ENCODE assay signal across 19 cellular contexts in genomic region chr10:61052469-61053205, GRCh38.
DNase-seq lines count a peak whose midpoint lies in the region; FAIRE-seq and TF ChIP-seq lines count a peak whose summit lies in the region.
"Had no signal": no experiment of that assay in that cellular context is flagged by ENCODE, and none has a peak within 500 bp of the region (broad histone marks: within the 10 kb centered on the region; RNA-seq: fewer than 3 reads in every experiment).

No MANE protein-coding gene starts in this region.

- H2BK120ac ChIP-seq in H9 (ENCODE audit: low read depth, low read length, poor library complexity, severe bottlenecking) = no peak overlapping the region

- no peak overlapping the region for H2BK15ac ChIP-seq in H9 (ENCODE audit: low read depth, low read length)

- H3K23ac ChIP-seq in H9 (ENCODE audit: insufficient read length, low read depth, low read length) = peak overlapping the region; percentile 38

- no peaks in the 10 kb centered on the region for H3K79me1 ChIP-seq in H9 (ENCODE audit: insufficient read depth, low read depth, low read length, poor library complexity, severe bottlenecking)

- no peaks in the 10 kb centered on the region for H3K36me3 Mint-ChIP-seq in H9 (ENCODE audit: insufficient read depth in 1 of 3, low read depth in 3 of 3)
- no peaks in the 10 kb centered on the region for H3K36me3 Mint-ChIP-seq in activated naive CD8-positive, alpha-beta T cell treated with anti-CD3 and anti-CD28 coated beads for 36 hours
- no peaks in the 10 kb centered on the region for H3K36me3 Mint-ChIP-seq in activated T-helper 1 cell treated with anti-CD3 and anti-CD28 coated beads, Interleukin-12 subunit alpha, Interleukin-12 subunit beta, Interleukin-2, Interleukin-4 antibody, amounts not matched to agents 30 ng/mL and 10 ng/mL and 1 ng/mL, durations not matched to agents 14 hours and 24 hours and 36 hours (ENCODE audit: low read depth)
- H3K36me3 Mint-ChIP-seq: CD4-positive, alpha-beta memory T cell had no signal

- H3K36me3 ChIP-seq in iPS DF 6.9 (ENCODE audit: control insufficient read depth, insufficient read depth, low read length) = no peaks in the 10 kb centered on the region
- H3K36me3 ChIP-seq in right atrium auricular region = no peaks in the 10 kb centered on the region
- H3K36me3 ChIP-seq: BLaER1 had no signal

- H3K9me3 Mint-ChIP-seq in H9 = no peaks in the 10 kb centered on the region; a peak in 1 of 5 replicates
- H3K9me3 Mint-ChIP-seq in activated naive CD8-positive, alpha-beta T cell treated with anti-CD3 and anti-CD28 coated beads for 36 hours = no peaks in the 10 kb centered on the region
- H3K9me3 Mint-ChIP-seq in activated T-helper 1 cell treated with anti-CD3 and anti-CD28 coated beads, Interleukin-12 subunit alpha, Interleukin-12 subunit beta, Interleukin-2, Interleukin-4 antibody, amounts not matched to agents 30 ng/mL and 10 ng/mL and 1 ng/mL, durations not matched to agents 14 hours and 24 hours and 36 hours = no peaks in the 10 kb centered on the region
- H3K9me3 Mint-ChIP-seq: CD4-positive, alpha-beta memory T cell had no signal

- no peak overlapping the region for H2BK20ac ChIP-seq in H9 (ENCODE audit: low read depth, low read length, poor library complexity, severe bottlenecking)

- peak overlapping the region in 1 of 3 experiments; percentile 68; a peak in 3 of 7 replicates for H3K27ac Mint-ChIP-seq in H9
- no peak overlapping the region for H3K27ac Mint-ChIP-seq in activated naive CD8-positive, alpha-beta T cell treated with anti-CD3 and anti-CD28 coated beads for 36 hours
- H3K27ac Mint-ChIP-seq in activated T-helper 1 cell treated with anti-CD3 and anti-CD28 coated beads, Interleukin-12 subunit alpha, Interleukin-12 subunit beta, Interleukin-2, Interleukin-4 antibody, amounts not matched to agents 30 ng/mL and 10 ng/mL and 1 ng/mL, durations not matched to agents 14 hours and 24 hours and 36 hours = no peak overlapping the region
- H3K27ac Mint-ChIP-seq: CD4-positive, alpha-beta memory T cell had no signal

- H3K4me3 ChIP-seq in iPS DF 6.9 (ENCODE audit: low read length) (no peak overlapping the region), right atrium auricular region (no peak overlapping the region)
- H3K4me3 ChIP-seq: BLaER1, GM23248, K562 had no signal

- DNase-seq in H9 (peak; percentile 31), astrocyte of the hippocampus (ENCODE audit: low read depth, low spot score) (peak; percentile 7), iPS DF 6.9 (ENCODE audit: low read depth, low spot score) (peak; percentile 13), urothelium cell line (ENCODE audit: low spot score) (no peak), right atrium auricular region (ENCODE audit: low spot score) (no peak)
- no peak for DNase-seq in activated naive CD8-positive, alpha-beta T cell treated with anti-CD3 and anti-CD28 coated beads for 36 hours
- DNase-seq in activated T-helper 1 cell treated with anti-CD3 and anti-CD28 coated beads, Interleukin-12 subunit alpha, Interleukin-12 subunit beta, Interleukin-2, Interleukin-4 antibody, amounts not matched to agents 30 ng/mL and 10 ng/mL and 1 ng/mL, durations not matched to agents 14 hours and 24 hours and 36 hours (ENCODE audit: low spot score) = no peak
- DNase-seq: CD4-positive, alpha-beta memory T cell; DMS153; GM23248; NCI-H1105; NCI-H2081; NCI-H748 treated with DMSO at 0.1 percent for 48 hours; RPMI8226; SHP77 treated with DMSO at 0.1 percent for 48 hours had no signal

- no peak overlapping the region for H4K5ac ChIP-seq in H9 (ENCODE audit: insufficient read length, low read depth, low read length)

- TF ChIP-seq CTCF in H9 (conservative IDR thresholded peaks at IDR 0.05) = no peak
- no peak for TF ChIP-seq CTCF in right atrium auricular region (IDR thresholded peaks at IDR 0.05)

- no peak overlapping the region for H2AK5ac ChIP-seq in H9 (ENCODE audit: insufficient read length, low read length)

- intact Hi-C loops in activated T-helper 1 cell treated with anti-CD3 and anti-CD28 coated beads, Interleukin-12 subunit alpha, Interleukin-12 subunit beta, Interleukin-2, Interleukin-4 antibody, amounts not matched to agents 30 ng/mL and 10 ng/mL and 1 ng/mL, durations not matched to agents 14 hours and 24 hours and 36 hours (cut with micrococcal nuclease) = no loop called here

- H3K27ac ChIP-seq in H9 (ENCODE audit: insufficient read length, low read depth, low read length) = no peak overlapping the region
- no peak overlapping the region for H3K27ac ChIP-seq in iPS DF 6.9 (ENCODE audit: low read length)
- no peak overlapping the region for H3K27ac ChIP-seq in right atrium auricular region
- H3K27ac ChIP-seq: BLaER1, GM23248 had no signal

- H3K4me2 ChIP-seq in H9 (ENCODE audit: insufficient read depth, insufficient read length, low read length) = no peak overlapping the region
- H3K4me2 ChIP-seq: BLaER1 had no signal

- H2BK12ac ChIP-seq in H9 (ENCODE audit: insufficient read length, low read depth, low read length) = peak overlapping the region; percentile 55

- H3K4ac ChIP-seq in H9 (ENCODE audit: low read depth, low read length) = no peak overlapping the region

- H3K27me3 ChIP-seq in H9 (ENCODE audit: insufficient read depth, low read length) (no peaks in the 10 kb centered on the region), iPS DF 6.9 (ENCODE audit: control insufficient read depth, insufficient read depth, low read length) (no peaks in the 10 kb centered on the region), right atrium auricular region (no peaks in the 10 kb centered on the region)
- H3K27me3 ChIP-seq: BLaER1 had no signal

- H4K8ac ChIP-seq in H9 (replicated peaks; ENCODE audit: insufficient read length, low read depth, low read length) = no peak overlapping the region

- peaks cover 13 to 18% of the 10 kb centered on the region in 2 experiments for H3K4me1 Mint-ChIP-seq in H9
- no peaks in the 10 kb centered on the region for H3K4me1 Mint-ChIP-seq in activated naive CD8-positive, alpha-beta T cell treated with anti-CD3 and anti-CD28 coated beads for 36 hours
- H3K4me1 Mint-ChIP-seq in activated T-helper 1 cell treated with anti-CD3 and anti-CD28 coated beads, Interleukin-12 subunit alpha, Interleukin-12 subunit beta, Interleukin-2, Interleukin-4 antibody, amounts not matched to agents 30 ng/mL and 10 ng/mL and 1 ng/mL, durations not matched to agents 14 hours and 24 hours and 36 hours (ENCODE audit: low read depth) = no peaks in the 10 kb centered on the region
- H3K4me1 Mint-ChIP-seq: CD4-positive, alpha-beta memory T cell had no signal

- no peaks in the 10 kb centered on the region for H3K79me2 ChIP-seq in H9 (ENCODE audit: insufficient read depth, low read length)

- no CpG with 5 or more reads among the region's 2 CpGs for WGBS in H9 (ENCODE audit: extremely low coverage, insufficient read length, low lambda C conversion rate)
- WGBS in iPS DF 6.9 (ENCODE audit: insufficient coverage, insufficient read length) = no CpG with 5 or more reads among the region's 2 CpGs

- H3K23me2 ChIP-seq in H9 (ENCODE audit: insufficient read length, low read depth, low read length, poor library complexity, severe bottlenecking) = no peaks in the 10 kb centered on the region

- peak overlapping the region; percentile 40 for H3K18ac ChIP-seq in H9 (ENCODE audit: insufficient read length, low read depth, low read length)

- H2AFZ ChIP-seq in H9 (ENCODE audit: low read length) = no peak overlapping the region
- H2AFZ ChIP-seq: GM23248 had no signal

- no peaks in the 10 kb centered on the region for H3K27me3 Mint-ChIP-seq in H9 (ENCODE audit: low read depth)
- no peaks in the 10 kb centered on the region for H3K27me3 Mint-ChIP-seq in activated naive CD8-positive, alpha-beta T cell treated with anti-CD3 and anti-CD28 coated beads for 36 hours
- no peaks in the 10 kb centered on the region for H3K27me3 Mint-ChIP-seq in activated T-helper 1 cell treated with anti-CD3 and anti-CD28 coated beads, Interleukin-12 subunit alpha, Interleukin-12 subunit beta, Interleukin-2, Interleukin-4 antibody, amounts not matched to agents 30 ng/mL and 10 ng/mL and 1 ng/mL, durations not matched to agents 14 hours and 24 hours and 36 hours (ENCODE audit: insufficient read depth)

- H3K9me3 ChIP-seq in H9 (ENCODE audit: control insufficient read depth, low read depth, low read length) (no peaks in the 10 kb centered on the region), iPS DF 6.9 (ENCODE audit: control insufficient read depth, insufficient read depth, low read length) (no peaks in the 10 kb centered on the region), right atrium auricular region (no peaks in the 10 kb centered on the region)
- H3K9me3 ChIP-seq: BLaER1 had no signal

- H3K4me3 Mint-ChIP-seq in H9 = no peak overlapping the region
- H3K4me3 Mint-ChIP-seq in activated naive CD8-positive, alpha-beta T cell treated with anti-CD3 and anti-CD28 coated beads for 36 hours = no peak overlapping the region
- no peak overlapping the region for H3K4me3 Mint-ChIP-seq in activated T-helper 1 cell treated with anti-CD3 and anti-CD28 coated beads, Interleukin-12 subunit alpha, Interleukin-12 subunit beta, Interleukin-2, Interleukin-4 antibody, amounts not matched to agents 30 ng/mL and 10 ng/mL and 1 ng/mL, durations not matched to agents 14 hours and 24 hours and 36 hours
- H3K4me3 Mint-ChIP-seq: CD4-positive, alpha-beta memory T cell had no signal

- H3K56ac ChIP-seq in H9 (ENCODE audit: insufficient read length, low read depth, low read length) = no peak overlapping the region

- H3T11ph ChIP-seq in H9 (ENCODE audit: low read length) = no peak overlapping the region

- FAIRE-seq in urothelium cell line (lab: Jason Lieb, UNC) = peak; percentile 63
- FAIRE-seq: GM12892, GM18507, K562 had no signal

- no peak overlapping the region for H4K91ac ChIP-seq in H9 (ENCODE audit: insufficient read length, low read depth, low read length)

- no peak overlapping the region for H2BK5ac ChIP-seq in H9 (ENCODE audit: insufficient read length, low read length)

- H4K20me1 ChIP-seq in H9 (ENCODE audit: control insufficient read depth, insufficient read depth, insufficient read length) = no peaks in the 10 kb centered on the region
- H4K20me1 ChIP-seq: BLaER1 had no signal

- H3K14ac ChIP-seq in H9 (ENCODE audit: insufficient read depth, low read length) = no peak overlapping the region

- H3K4me1 ChIP-seq in H9 (ENCODE audit: insufficient read depth, low read length) (peaks cover 9% of the 10 kb centered on the region; the same call in 1 of the 2 replicates), iPS DF 6.9 (ENCODE audit: control insufficient read depth, insufficient read depth, low read length) (no peaks in the 10 kb centered on the region; the same call in 1 of the 2 replicates), right atrium auricular region (no peaks in the 10 kb centered on the region)
- H3K4me1 ChIP-seq: BLaER1 had no signal

- no peak overlapping the region for H3K9ac ChIP-seq in H9 (ENCODE audit: extremely low read depth, insufficient read length, low read length)
- H3K9ac ChIP-seq: BLaER1, GM23248 had no signal

Comparison
In these comparisons a context has a peak if more than half of its experiments do, and no peak if none do; other contexts are left out.
1. DNase-seq: peak in H9 (single experiment), astrocyte of the hippocampus (single experiment) and iPS DF 6.9 (single experiment); none in urothelium cell line (single experiment), activated naive CD8-positive, alpha-beta T cell treated with anti-CD3 and anti-CD28 coated beads for 36 hours (single experiment), activated T-helper 1 cell treated with anti-CD3 and anti-CD28 coated beads, Interleukin-12 subunit alpha, Interleukin-12 subunit beta, Interleukin-2, Interleukin-4 antibody, amounts not matched to agents 30 ng/mL and 10 ng/mL and 1 ng/mL, durations not matched to agents 14 hours and 24 hours and 36 hours (single experiment) and right atrium auricular region (single experiment).